1 cellular context compared by ENCODE assay signal in the genomic region with DNA sequence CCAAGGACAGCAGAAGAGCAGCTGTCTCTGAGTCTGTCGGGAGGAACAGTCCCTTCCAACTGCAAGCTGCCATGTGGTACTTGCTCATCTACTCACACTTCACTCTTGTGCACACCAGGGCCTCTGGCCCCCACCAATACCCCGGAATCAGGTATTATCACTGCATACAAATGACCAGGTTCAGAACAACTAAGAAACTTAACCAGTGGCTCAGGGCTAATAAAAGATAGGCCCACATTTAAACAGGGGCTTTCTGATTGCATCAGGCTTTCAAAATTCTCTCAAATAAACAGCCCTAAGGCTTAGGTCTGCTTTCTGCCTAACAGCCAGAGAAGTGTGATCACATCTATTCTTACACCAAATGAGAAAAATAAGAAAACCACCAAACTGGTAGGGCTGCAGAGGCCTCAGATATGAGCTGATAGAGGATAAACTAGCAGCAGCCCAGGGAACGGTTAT.
TF ChIP-seq lines count a peak whose summit lies in the region.

No MANE protein-coding gene starts in this region.

TF ChIP-seq in GM12878, 131 proteins besides CTCF, POLR2A, EP300 and RAD21 (continued from another document):
- TF ChIP-seq TARDBP (IDR thresholded peaks at IDR 0.05; ENCODE audit: borderline replicate concordance) (no peak), NBN (IDR thresholded peaks at IDR 0.05) (0 out of 2 replicates have a peak, but pooled peaks have one; percentile 45), MXI1 (IDR thresholded peaks at IDR 0.05; ENCODE audit: low read depth, low read length) (0 out of 2 replicates have a peak, but pooled peaks have one; percentile 57), ATF7 (IDR thresholded peaks at IDR 0.05; ENCODE audit: low read depth) (peak; percentile 60; the same call in 1 of the 2 replicates), CHD2 (IDR thresholded peaks at IDR 0.05; ENCODE audit: borderline replicate concordance, low read depth, low read length) (0 out of 2 replicates have a peak, but pooled peaks have one; percentile 23), RUNX3 (IDR thresholded peaks at IDR 0.05; ENCODE audit: low read length) (peak; percentile 64), BACH1 (IDR thresholded peaks at IDR 0.05; ENCODE audit: borderline replicate concordance) (0 out of 2 replicates have a peak, but pooled peaks have one; percentile 28), ZNF622 (IDR thresholded peaks at IDR 0.05) (no peak), CHD1 (IDR thresholded peaks at IDR 0.05; ENCODE audit: low read depth, low read length) (no peak), TCF12 (IDR thresholded peaks at IDR 0.05; ENCODE audit: low read depth, low read length) (no peak), IKZF1 (conservative IDR thresholded peaks at IDR 0.05) (peak; percentile 40; the same call in 1 of the 2 replicates), BHLHE40 (IDR thresholded peaks at IDR 0.05; ENCODE audit: borderline replicate concordance in 1 of 2, low read depth in 2 of 2, low read length in 1 of 2) (peak; percentile 48 to 66; a peak in 3 of 4 replicates), FOXM1 (IDR thresholded peaks at IDR 0.05; ENCODE audit: low read depth, low read length) (peak; percentile 47; the same call in 1 of the 2 replicates), HDAC2 (IDR thresholded peaks at IDR 0.05) (no peak), ZNF687 (IDR thresholded peaks at IDR 0.05) (peak; percentile 89), RELA (IDR thresholded peaks at IDR 0.05; ENCODE audit: borderline replicate concordance, partially characterized antibody) (peak; percentile 21), SMARCA5 (IDR thresholded peaks at IDR 0.05) (no peak), NFIC (IDR thresholded peaks at IDR 0.05; ENCODE audit: low read depth, low read length) (peak; percentile 61; the same call in 1 of the 2 replicates), MTA2 (IDR thresholded peaks at IDR 0.05; ENCODE audit: low read depth) (peak; percentile 54), JUNB (IDR thresholded peaks at IDR 0.05) (peak; percentile 19; the same call in 1 of the 2 replicates), ETV6 (conservative IDR thresholded peaks at IDR 0.05 in 1 of 2, IDR thresholded peaks at IDR 0.05 in 1 of 2; ENCODE audit: borderline replicate concordance in 1 of 2, low read depth in 1 of 2) (0 out of 4 replicates have a peak, but pooled peaks of 1 of the 2 experiments have one; percentile 3), MEF2A (IDR thresholded peaks at IDR 0.05; ENCODE audit: insufficient read depth, low read depth, low read length) (0 out of 2 replicates have a peak, but pooled peaks have one; percentile 66), RELB (IDR thresholded peaks at IDR 0.05; ENCODE audit: low read depth) (peak; percentile 82)
